Comparison of ENCODE assay signal across 8 cellular contexts in genomic region chr3:50321146-50321843, GRCh38. TPM values are rescaled to one million over a fixed set of nuclear protein-coding genes. Genes with fewer than 3 reads are reported as not detected.
DNase-seq lines count a peak whose midpoint lies in the region; ATAC-seq and TF ChIP-seq lines count a peak whose summit lies in the region.

No MANE protein-coding gene starts in this region.

- peaks cover 18% of the 10 kb centered on the region for H3K4me1 Mint-ChIP-seq in activated T-helper 17 cell treated with anti-CD3 and anti-CD28 coated beads, Interleukin-2, amount 50 U/mL, for 72 hours
- H3K4me1 Mint-ChIP-seq in natural killer cell treated with Interleukin-12 subunit alpha and Interleukin-12 subunit beta and Interleukin-15 and Interleukin-18, amount 100 ng/mL, for 72 hours (ENCODE audit: low read depth in 2 of 2) = peaks cover 20 to 36% of the 10 kb centered on the region in 2 donors

- H3K27ac Mint-ChIP-seq in activated T-helper 17 cell treated with anti-CD3 and anti-CD28 coated beads, Interleukin-2, amount 50 U/mL, for 72 hours = peak overlapping the region; percentile 88
- peak overlapping the region; percentile 84 to 90 for H3K27ac Mint-ChIP-seq in natural killer cell treated with Interleukin-12 subunit alpha and Interleukin-12 subunit beta and Interleukin-15 and Interleukin-18, amount 100 ng/mL, for 72 hours

- peak; percentile 77 for ATAC-seq in GM21619 (IDR thresholded peaks at IDR 0.05; ENCODE audit: unreplicated experiment)
- peak; percentile 80 for ATAC-seq in activated T-helper 17 cell treated with anti-CD3 and anti-CD28 coated beads, Interleukin-2, amount 50 U/mL, for 72 hours (replicated peaks)
- ATAC-seq in natural killer cell treated with Interleukin-12 subunit alpha and Interleukin-12 subunit beta and Interleukin-15 and Interleukin-18, amount 100 ng/mL, for 72 hours = peak; percentile 90 to 92

- no peaks in the 10 kb centered on the region for H3K27me3 Mint-ChIP-seq in activated T-helper 17 cell treated with anti-CD3 and anti-CD28 coated beads, Interleukin-2, amount 50 U/mL, for 72 hours
- no peaks in the 10 kb centered on the region for H3K27me3 Mint-ChIP-seq in natural killer cell treated with Interleukin-12 subunit alpha and Interleukin-12 subunit beta and Interleukin-15 and Interleukin-18, amount 100 ng/mL, for 72 hours

- no peak for TF ChIP-seq RAD21 in Ishikawa (IDR thresholded peaks at IDR 0.05; ENCODE audit: low read depth)

- peak; percentile 85 for DNase-seq in DMS53 (lab: John Stamatoyannopoulos, UW)
- DNase-seq in RPMI7951 (ENCODE audit: low read depth) = peak; percentile 88
- peak; percentile 78 for DNase-seq in fibroblast of peridontal ligament (ENCODE audit: extremely low read depth)
- peak; percentile 91 for DNase-seq in natural killer cell treated with Interleukin-12 subunit alpha and Interleukin-12 subunit beta and Interleukin-15 and Interleukin-18, amount 100 ng/mL, for 72 hours (ENCODE audit: low spot score)
- peak; percentile 72 to 91 (median 79) for DNase-seq in stimulated activated naive CD4-positive, alpha-beta T cell (lab: John Stamatoyannopoulos, UW)

- peak overlapping the region; percentile 88 for H3K4me3 Mint-ChIP-seq in activated T-helper 17 cell treated with anti-CD3 and anti-CD28 coated beads, Interleukin-2, amount 50 U/mL, for 72 hours
- peak overlapping the region; percentile 75 for H3K4me3 Mint-ChIP-seq in natural killer cell treated with Interleukin-12 subunit alpha and Interleukin-12 subunit beta and Interleukin-15 and Interleukin-18, amount 100 ng/mL, for 72 hours

- TF ChIP-seq EP300 in Ishikawa (IDR thresholded peaks at IDR 0.05; ENCODE audit: borderline replicate concordance) = peak; percentile 68; the same call in 1 of the 2 replicates

- H3K9me3 Mint-ChIP-seq in activated T-helper 17 cell treated with anti-CD3 and anti-CD28 coated beads, Interleukin-2, amount 50 U/mL, for 72 hours = no peaks in the 10 kb centered on the region
- H3K9me3 Mint-ChIP-seq in natural killer cell treated with Interleukin-12 subunit alpha and Interleukin-12 subunit beta and Interleukin-15 and Interleukin-18, amount 100 ng/mL, for 72 hours = no peaks in the 10 kb centered on the region

- H3K36me3 Mint-ChIP-seq in activated T-helper 17 cell treated with anti-CD3 and anti-CD28 coated beads, Interleukin-2, amount 50 U/mL, for 72 hours (ENCODE audit: low read depth) = peaks cover 11% of the 10 kb centered on the region
- H3K36me3 Mint-ChIP-seq in natural killer cell treated with Interleukin-12 subunit alpha and Interleukin-12 subunit beta and Interleukin-15 and Interleukin-18, amount 100 ng/mL, for 72 hours = no peaks in the 10 kb centered on the region

TF ChIP-seq in Ishikawa, 13 proteins besides CTCF, POLR2A, EP300 and RAD21:
- no peak for TF ChIP-seq FOXM1 (IDR thresholded peaks at IDR 0.05; ENCODE audit: borderline replicate concordance, low read depth)
- peak; percentile 89 for TF ChIP-seq ZBTB7A (IDR thresholded peaks at IDR 0.05; ENCODE audit: low read depth)
- no peak for TF ChIP-seq TCF12 (IDR thresholded peaks at IDR 0.05; ENCODE audit: low read depth)
- no peak; the same call in none of the 2 replicates for TF ChIP-seq NFIC (IDR thresholded peaks at IDR 0.05)
- TF ChIP-seq EGR1 (IDR thresholded peaks at IDR 0.05) = peak; percentile 71
- TF ChIP-seq USF1 (IDR thresholded peaks at IDR 0.05) = peak; percentile 73
- peak; percentile 53 for TF ChIP-seq YY1 (IDR thresholded peaks at IDR 0.05; ENCODE audit: low read depth)
- 0 out of 2 replicates have a peak, but pooled peaks have one; percentile 26 for TF ChIP-seq CREB1 (IDR thresholded peaks at IDR 0.05; ENCODE audit: low read depth)
- TF ChIP-seq TEAD4 (IDR thresholded peaks at IDR 0.05) = no peak
- TF ChIP-seq MAX (IDR thresholded peaks at IDR 0.05) = peak; percentile 85

RNA-seq across cellular contexts. Expression of gene HYAL2, which starts 1.2 kb away (rescaled TPM):
- total RNA-seq in RPMI7951 (2014; rRNA removed; shearing (Covaris generic)) = 42.2 and 52.3 TPM in 2 replicates
- total RNA-seq in activated T-helper 17 cell treated with anti-CD3 and anti-CD28 coated beads, Interleukin-2, amount 50 U/mL, for 72 hours = 1 to 10 TPM; 5.1 to 8.5 TPM
- 10 to 100 TPM in 1 of 2 donors, 1 to 10 TPM in 1; 5.6 to 11.1 TPM for total RNA-seq in natural killer cell treated with Interleukin-12 subunit alpha and Interleukin-12 subunit beta and Interleukin-15 and Interleukin-18, amount 100 ng/mL, for 72 hours

RNA-seq across cellular contexts. Expression of gene TUSC2, which starts 6.7 kb away (rescaled TPM):
- total RNA-seq in RPMI7951 (2014; rRNA removed; shearing (Covaris generic)) = 26.8 and 33.7 TPM in 2 replicates
- 10 to 100 TPM; 13.9 to 19.3 TPM for total RNA-seq in activated T-helper 17 cell treated with anti-CD3 and anti-CD28 coated beads, Interleukin-2, amount 50 U/mL, for 72 hours
- total RNA-seq in natural killer cell treated with Interleukin-12 subunit alpha and Interleukin-12 subunit beta and Interleukin-15 and Interleukin-18, amount 100 ng/mL, for 72 hours = 10 to 100 TPM; 26.9 to 31.9 TPM

RNA-seq across cellular contexts. Expression of gene HYAL1, which starts 17.9 kb away (rescaled TPM):
- 0.29 and 0.72 TPM in 2 replicates for total RNA-seq in RPMI7951 (2014; rRNA removed; shearing (Covaris generic))
- under 1 TPM in 1 of 2 donors, not detected in 1; 0.29 TPM for total RNA-seq in activated T-helper 17 cell treated with anti-CD3 and anti-CD28 coated beads, Interleukin-2, amount 50 U/mL, for 72 hours
- total RNA-seq in natural killer cell treated with Interleukin-12 subunit alpha and Interleukin-12 subunit beta and Interleukin-15 and Interleukin-18, amount 100 ng/mL, for 72 hours = under 1 TPM; 0.25 to 0.26 TPM

RNA-seq across cellular contexts. Expression of gene RASSF1, which starts 19.3 kb away (rescaled TPM):
- total RNA-seq in RPMI7951 (2014; rRNA removed; shearing (Covaris generic)) = 51.7 and 77.8 TPM in 2 replicates
- 100 to 1,000 TPM in 1 of 2 donors, 10 to 100 TPM in 1; 85.8 to 139 TPM for total RNA-seq in activated T-helper 17 cell treated with anti-CD3 and anti-CD28 coated beads, Interleukin-2, amount 50 U/mL, for 72 hours
- 10 to 100 TPM; 48.2 to 65.4 TPM for total RNA-seq in natural killer cell treated with Interleukin-12 subunit alpha and Interleukin-12 subunit beta and Interleukin-15 and Interleukin-18, amount 100 ng/mL, for 72 hours

RNA-seq across cellular contexts. Expression of gene HYAL3, which starts 22.1 kb away (rescaled TPM):
- 11.5 and 12.0 TPM in 2 replicates for total RNA-seq in RPMI7951 (2014; rRNA removed; shearing (Covaris generic))
- 10 to 100 TPM; 12.2 to 13.0 TPM for total RNA-seq in activated T-helper 17 cell treated with anti-CD3 and anti-CD28 coated beads, Interleukin-2, amount 50 U/mL, for 72 hours
- 1 to 10 TPM; 5.5 to 5.6 TPM for total RNA-seq in natural killer cell treated with Interleukin-12 subunit alpha and Interleukin-12 subunit beta and Interleukin-15 and Interleukin-18, amount 100 ng/mL, for 72 hours

Comparison
In these comparisons a context has a peak if more than half of its experiments do, and no peak if none do; other contexts are left out.
1. Peak in every context shown above with its lines: DNase-seq and ATAC-seq.